1 cellular context compared by ENCODE assay signal in the genomic region with DNA sequence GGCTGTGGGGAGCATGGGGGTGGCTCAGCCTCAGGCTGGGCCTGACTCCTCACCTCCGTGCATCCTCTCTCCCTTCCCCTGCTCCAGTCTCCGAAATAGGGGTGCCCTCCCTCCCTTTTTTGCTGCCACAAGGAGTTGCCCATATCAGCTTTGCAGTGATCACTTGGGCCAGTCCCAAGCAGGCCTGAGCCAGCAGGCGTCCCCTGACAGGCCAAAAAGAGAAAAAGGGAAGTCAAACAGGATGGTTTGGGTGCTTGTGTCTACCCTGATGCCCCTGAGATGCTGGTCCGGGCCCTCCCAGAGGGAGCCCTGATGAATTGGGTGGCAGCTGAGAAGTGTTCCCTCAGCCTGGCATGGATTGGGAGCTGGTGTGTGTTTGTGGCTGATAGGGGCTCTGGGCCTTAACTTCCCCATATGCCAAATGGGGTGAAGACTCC.
TF ChIP-seq lines count a peak whose summit lies in the region.

No MANE protein-coding gene starts in this region.

TF ChIP-seq in WTC11, 78 proteins besides CTCF, POLR2A, EP300 and RAD21 (continued from another document):
- TF ChIP-seq AFF4 (CRISPR knock-in tag; IDR thresholded peaks at IDR 0.05; ENCODE audit: borderline replicate concordance) (no peak), CREM (CRISPR knock-in tag; IDR thresholded peaks at IDR 0.05) (no peak), TEAD1 (CRISPR knock-in tag; IDR thresholded peaks at IDR 0.05) (no peak), ESRRA (CRISPR knock-in tag; IDR thresholded peaks at IDR 0.05; ENCODE audit: borderline replicate concordance) (no peak), ZNF138 (CRISPR knock-in tag; conservative IDR thresholded peaks at IDR 0.05) (no peak), GABPB1 (CRISPR knock-in tag; IDR thresholded peaks at IDR 0.05) (no peak), TP53 (CRISPR knock-in tag; IDR thresholded peaks at IDR 0.05) (no peak), ZBTB43 (CRISPR knock-in tag; IDR thresholded peaks at IDR 0.05) (no peak), MXD4 (CRISPR knock-in tag; IDR thresholded peaks at IDR 0.05; ENCODE audit: borderline replicate concordance) (no peak)
